Comparison of ENCODE assay signal across 19 cellular contexts in the genomic region with DNA sequence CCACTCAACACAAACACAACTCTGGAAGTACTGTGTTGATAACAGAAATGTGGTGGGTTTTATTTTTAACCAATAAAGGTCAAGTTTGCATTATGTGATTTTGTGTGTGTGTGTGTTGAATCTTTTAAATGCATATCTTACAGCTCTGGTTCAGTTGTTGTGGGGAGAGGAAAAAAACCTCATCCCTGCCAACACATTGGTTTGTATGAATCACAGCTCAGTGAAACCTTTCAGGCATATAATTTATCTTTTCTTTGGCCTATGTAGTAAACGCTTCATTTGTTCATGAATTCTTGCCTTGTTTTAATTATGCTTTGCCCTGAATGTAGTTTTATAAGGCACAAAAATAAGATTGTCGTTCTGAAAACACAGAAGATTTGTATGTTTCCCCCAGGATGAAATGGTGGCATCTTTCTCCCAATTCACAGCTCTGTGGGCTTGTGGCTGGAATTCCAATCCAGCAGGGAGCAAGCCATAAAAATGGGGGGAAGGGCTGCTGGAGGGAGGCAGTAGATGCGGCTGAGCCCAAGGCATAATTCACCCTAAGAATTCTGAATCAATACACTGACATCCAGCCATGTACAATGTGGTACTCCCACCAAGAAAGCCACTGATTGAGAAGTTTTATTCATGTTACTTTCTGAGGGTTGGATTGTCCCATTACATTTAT. TPM values are rescaled to one million over a fixed set of nuclear protein-coding genes. Genes with fewer than 3 reads are reported as not detected.
DNase-seq lines count a peak whose midpoint lies in the region; ATAC-seq and TF ChIP-seq lines count a peak whose summit lies in the region.
"Had no signal": no experiment of that assay in that cellular context is flagged by ENCODE, and none has a peak within 500 bp of the region (broad histone marks: within the 10 kb centered on the region; RNA-seq: fewer than 3 reads in every experiment).

No MANE protein-coding gene starts in this region.

- H3K9me3 Mint-ChIP-seq in WTC11, result no peaks in the 10 kb centered on the region

- intact Hi-C loops in colonic mucosa (cut with DNase I) (no loop called here), aorta (cut with DNase I) (no loop called here), OCI-LY7 (cut with micrococcal nuclease; ENCODE audit: unreplicated experiment) (no loop called here)

- no TSS peak for BruUV-seq in OCI-LY7 (replicated peaks; lab: Mats Ljungman, UMichigan)

- H3K4me3 ChIP-seq in colonic mucosa, result no peak overlapping the region
- no peak overlapping the region for H3K4me3 ChIP-seq in aorta (ENCODE audit: low read length in 2 of 2)
- no peak overlapping the region for H3K4me3 ChIP-seq in OCI-LY7 (ENCODE audit: low read depth, low read length, poor library complexity, severe bottlenecking)
- H3K4me3 ChIP-seq: mucosa of descending colon had no signal

- H3K4me3 Mint-ChIP-seq in WTC11, result no peak overlapping the region

- no peak for TF ChIP-seq CTCF in WTC11 (IDR thresholded peaks at IDR 0.05)
- no peak for TF ChIP-seq CTCF in colonic mucosa (IDR thresholded peaks at IDR 0.05)
- TF ChIP-seq CTCF in OCI-LY7 (conservative IDR thresholded peaks at IDR 0.05; ENCODE audit: low read length), result no peak

- H3K79me2 ChIP-seq in OCI-LY7 (ENCODE audit: insufficient read depth, low read depth, low read length), result no peaks in the 10 kb centered on the region

- no peak overlapping the region for H2AFZ ChIP-seq in OCI-LY7 (ENCODE audit: low read length)

- no peak overlapping the region for H3K27ac ChIP-seq in colonic mucosa
- H3K27ac ChIP-seq in aorta (ENCODE audit: low read depth in 1 of 2, low read length in 2 of 2), result no peak overlapping the region
- no peak overlapping the region for H3K27ac ChIP-seq in OCI-LY7 (ENCODE audit: low read depth, low read length, poor library complexity, severe bottlenecking)
- H3K27ac ChIP-seq: foreskin keratinocyte had no signal

- CTCF ChIA-PET in WTC11 (lab: Charles Lee), result interaction anchor here (0.6 kb wide), 1 partner anchor 391 kb away, joined by 4 read pairs; no protein-coding TSS in a partner anchor
- CTCF ChIA-PET in OCI-LY7 (lab: Charles Lee; ENCODE audit: unreplicated experiment), result no interaction called here

- H3K4me1 ChIP-seq in colonic mucosa, result peaks cover 2% of the 10 kb centered on the region
- H3K4me1 ChIP-seq in aorta (ENCODE audit: control insufficient read depth in 1 of 2, insufficient read depth in 2 of 2, low read length in 2 of 2), result no peaks in the 10 kb centered on the region
- H3K4me1 ChIP-seq in OCI-LY7 (ENCODE audit: insufficient read depth, low read length, poor library complexity, severe bottlenecking), result no peaks in the 10 kb centered on the region
- H3K4me1 ChIP-seq: foreskin keratinocyte had no signal

- no peaks in the 10 kb centered on the region for H3K9me2 ChIP-seq in OCI-LY7 (ENCODE audit: insufficient read depth, low read length)

- no peaks in the 10 kb centered on the region for H3K27me3 ChIP-seq in colonic mucosa
- H3K27me3 ChIP-seq in aorta (ENCODE audit: control insufficient read depth in 1 of 2, insufficient read depth in 2 of 2, low read length in 1 of 2), result no peaks in the 10 kb centered on the region

- no peak overlapping the region for H3K4me2 ChIP-seq in OCI-LY7 (ENCODE audit: low read length)

- H3K36me3 Mint-ChIP-seq in WTC11, result no peaks in the 10 kb centered on the region

- H3K27me3 Mint-ChIP-seq in WTC11 (ENCODE audit: low read depth), result no peaks in the 10 kb centered on the region

- DNase-seq in GM03348 (ENCODE audit: low spot score) (peak; percentile 79), WTC11 (ENCODE audit: low spot score) (no peak), glomerular visceral epithelial cell (ENCODE audit: extremely low spot score) (peak; percentile 83), renal cortical epithelial cell (ENCODE audit: low read depth) (peak; percentile 94), colonic mucosa (no peak), aorta (no peak), OCI-LY7 (ENCODE audit: low spot score) (no peak)
- DNase-seq: activated CD4-positive, alpha-beta T cell treated with anti-CD3 and anti-CD28 coated beads, Interleukin-2, amount 50 U/mL, for 4 hours; amniotic stem cell; dermis blood vessel endothelial cell; EL; foreskin keratinocyte; mucosa of descending colon; NCI-H2171 treated with DMSO at 0.1 percent for 48 hours; SHP77; stimulated activated CD4-positive, alpha-beta T cell treated with anti-CD3 and anti-CD28 coated beads, Interleukin-12 subunit alpha, Interleukin-12 subunit beta, amount 100 ng/mL, for 4 hours; T-helper 9 cell had no signal

- peaks cover 12% of the 10 kb centered on the region for H3K4me1 Mint-ChIP-seq in WTC11

- no peak overlapping the region for H3K27ac Mint-ChIP-seq in WTC11

- ATAC-seq in WTC11 (peak; percentile 52; the same call in 1 of the 2 replicates), GM19397 (IDR thresholded peaks at IDR 0.05; ENCODE audit: unreplicated experiment) (no peak), aorta (ENCODE audit: low FRiP score) (no peak)
- ATAC-seq: foreskin keratinocyte, mucosa of descending colon had no signal

- H3K9ac ChIP-seq in colonic mucosa (ENCODE audit: low read depth in 2 of 2, low read length in 2 of 2), result no peak overlapping the region

- H3K36me3 ChIP-seq in colonic mucosa (no peaks in the 10 kb centered on the region), aorta (ENCODE audit: control insufficient read depth in 1 of 2, insufficient read depth in 2 of 2, low read length in 1 of 2) (no peaks in the 10 kb centered on the region), OCI-LY7 (ENCODE audit: insufficient read depth, low read length) (no peaks in the 10 kb centered on the region)

- POLR2A ChIA-PET in WTC11 (lab: Charles Lee) (no interaction called here), OCI-LY7 (lab: Charles Lee) (interaction anchor here (0.7 to 0.8 kb wide), 2 partner anchors 295 to 1602 kb away, joined by 3 to 4 read pairs; no protein-coding TSS in a partner anchor)

- 8 to 30% methylated on average over 3 of the region's 3 CpGs for WGBS in aorta, 2 donors

- H3K9me3 ChIP-seq in colonic mucosa (no peaks in the 10 kb centered on the region), aorta (ENCODE audit: control insufficient read depth, low read length) (no peaks in the 10 kb centered on the region), OCI-LY7 (ENCODE audit: low read length) (no peaks in the 10 kb centered on the region)
- H3K9me3 ChIP-seq: mucosa of descending colon had no signal

- no peaks in the 10 kb centered on the region for H4K20me1 ChIP-seq in OCI-LY7 (ENCODE audit: insufficient read depth, low read length)

TF ChIP-seq in WTC11, 78 proteins besides CTCF, POLR2A, EP300 and RAD21:
- TF ChIP-seq IRF2 (CRISPR knock-in tag; IDR thresholded peaks at IDR 0.05; ENCODE audit: borderline replicate concordance, low read depth), result no peak

RNA-seq across cellular contexts. Expression of a gene that starts 45.1 kb away (rescaled TPM):
- total RNA-seq in WTC11 (2021), result 0.11 to 0.25 TPM (median 0.18 TPM) in 3 replicates
- total RNA-seq in renal cortical epithelial cell, result 0.10 and 0.17 TPM in 2 replicates
- total RNA-seq in colonic mucosa, result 100 to 1,000 TPM in 1 of 2 donors, 10 to 100 TPM in 1; 67.9 to 154 TPM
- total RNA-seq in aorta, result 1 to 10 TPM; 1.1 to 2.5 TPM
- polyA plus RNA-seq in aorta, result 1 to 10 TPM in 1 of 2 donors, under 1 TPM in 1; 0.51 to 8.9 TPM
- total RNA-seq in OCI-LY7 (2014; rRNA removed; shearing (Covaris generic)), result 0.16 and 0.51 TPM in 2 replicates
- total RNA-seq in OCI-LY7 (2022), result 0.19 and 0.26 TPM in 2 replicates
- total RNA-seq: dermis blood vessel endothelial cell, foreskin keratinocyte, subcutaneous adipose tissue had no signal
- polyA plus RNA-seq: foreskin keratinocyte had no signal

Comparison
In these comparisons a context has a peak if more than half of its experiments do, and no peak if none do; other contexts are left out.
1. DNase-seq: peak in GM03348 (single experiment), glomerular visceral epithelial cell (single experiment) and renal cortical epithelial cell (single experiment); none in WTC11 (single experiment), colonic mucosa (single experiment), aorta (0 of 2) and OCI-LY7 (single experiment).
2. RNA of a gene that starts 45.1 kb away (total RNA-seq): 67.9 to 154 TPM in colonic mucosa; 1.1 to 2.5 TPM in aorta, 0.16 to 0.51 TPM in OCI-LY7, 0.11 to 0.25 TPM in WTC11 and 0.10 to 0.17 TPM in renal cortical epithelial cell; every median in the first group is over 10 times any median in the second.